Comparison of ENCODE assay signal across 1 cellular context in the genomic region with DNA sequence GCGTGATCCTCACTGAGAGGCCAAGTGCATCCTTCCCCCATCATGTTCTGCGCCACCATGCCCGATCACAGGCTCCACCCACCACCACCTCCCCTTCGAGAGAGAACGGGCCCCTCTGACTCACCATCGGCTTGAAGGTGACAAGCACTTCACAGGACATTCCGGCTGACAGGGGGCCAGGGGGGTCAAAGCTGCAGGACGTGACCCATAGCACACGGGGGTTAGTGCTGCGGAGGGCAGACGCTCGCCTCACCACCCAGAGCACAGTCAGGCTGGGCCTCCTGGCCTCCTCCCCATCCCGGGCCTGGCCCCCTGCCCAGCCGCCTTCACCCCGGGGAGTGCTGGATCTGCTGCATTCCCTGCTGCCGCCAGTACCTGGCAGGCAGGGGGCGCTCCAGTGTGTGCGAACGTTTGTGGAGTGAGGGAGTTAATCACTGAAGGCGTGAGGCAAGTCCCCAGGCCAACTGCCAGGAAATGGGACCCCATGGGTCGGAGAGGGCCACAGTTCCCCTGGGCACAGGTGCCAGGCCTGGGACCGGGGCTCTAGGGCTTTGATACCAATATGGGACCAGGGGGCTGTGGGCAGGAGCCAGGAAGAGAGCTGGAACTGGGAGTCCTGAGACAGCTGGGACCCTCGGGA.
TF ChIP-seq lines count a peak whose summit lies in the region.

No MANE protein-coding gene starts in this region.

TF ChIP-seq in H1, 55 proteins besides CTCF, POLR2A, EP300 and RAD21 (continued from another document):
- TF ChIP-seq POU5F1 (IDR thresholded peaks at IDR 0.05; ENCODE audit: low read depth, low read length): no peak
- TF ChIP-seq KDM5A (IDR thresholded peaks at IDR 0.05; ENCODE audit: low read length): no peak
- no peak for TF ChIP-seq SP1 (IDR thresholded peaks at IDR 0.05; ENCODE audit: low read depth, low read length)
